In genomic region chr13:66171821-66172220, GRCh38 we compare ENCODE assay signal across 23 cellular contexts.
"Had no signal": no experiment of that assay in that cellular context is flagged by ENCODE, and none has a peak within 500 bp of the region (broad histone marks: within the 10 kb centered on the region; RNA-seq: fewer than 3 reads in every experiment).

No MANE protein-coding gene starts in this region.

- H3K27ac ChIP-seq: colonic mucosa, dorsolateral prefrontal cortex, hepatocyte, stomach, suprapubic skin, tibial nerve had no signal

- DNase-seq: activated T-cell treated with anti-CD3 and anti-CD28 coated beads, Interleukin-2, amount 50 U/mL, for 1 hour; colonic mucosa; dorsolateral prefrontal cortex; effector memory CD8-positive, alpha-beta T cell; glutamatergic neuron; immature natural killer cell; naive B cell; occipital lobe; posterior cingulate gyrus; small intestine; stimulated activated CD4-positive, alpha-beta T cell treated with anti-CD3 and anti-CD28 coated beads, Interleukin-2, amount 100 ng/mL, for 24 hours; stomach had no signal

- H3K79me2 ChIP-seq: hepatocyte had no signal

- H3K4me2 ChIP-seq: hepatocyte had no signal

- H3K27me3 Mint-ChIP-seq: effector memory CD8-positive, alpha-beta T cell; naive B cell; stimulated activated memory B cell treated with anti-CD40 and anti-IgM and Interleukin-4, amounts not matched to agents 10 μg/mL and 1 μg/mL and 100 μg/mL, for 72 hours had no signal

- H3K4me3 ChIP-seq: colonic mucosa, dorsolateral prefrontal cortex, hepatocyte, lung, stomach, suprapubic skin, tibial nerve had no signal

- H3K4me1 Mint-ChIP-seq: immature natural killer cell; naive B cell; stimulated activated memory B cell treated with anti-CD40 and anti-IgM and Interleukin-4, amounts not matched to agents 10 μg/mL and 1 μg/mL and 100 μg/mL, for 72 hours; WTC11 had no signal

- H3K4me3 Mint-ChIP-seq: effector memory CD8-positive, alpha-beta T cell; immature natural killer cell; naive B cell; neural crest cell; stimulated activated memory B cell treated with anti-CD40 and anti-IgM and Interleukin-4, amounts not matched to agents 10 μg/mL and 1 μg/mL and 100 μg/mL, for 72 hours; WTC11 had no signal

- H2AFZ ChIP-seq: hepatocyte had no signal

- H3K9me3 Mint-ChIP-seq: naive B cell; neural crest cell; stimulated activated memory B cell treated with anti-CD40 and anti-IgM and Interleukin-4, amounts not matched to agents 10 μg/mL and 1 μg/mL and 100 μg/mL, for 72 hours; WTC11 had no signal

- H3K27me3 ChIP-seq: colonic mucosa, dorsolateral prefrontal cortex, hepatocyte, stomach, suprapubic skin, tibial nerve had no signal

- H3K36me3 ChIP-seq: colonic mucosa, stomach, suprapubic skin, tibial nerve had no signal

- H3K9me3 ChIP-seq: colonic mucosa, stomach, suprapubic skin, tibial nerve had no signal

- H3K4me1 ChIP-seq: colonic mucosa, stomach, suprapubic skin, tibial nerve had no signal

- H3K27ac Mint-ChIP-seq: activated naive CD4-positive, alpha-beta T cell treated with anti-CD3 and anti-CD28 coated beads, Interleukin-2, amount 50 U/mL, for 72 hours; effector memory CD8-positive, alpha-beta T cell; immature natural killer cell; naive B cell; stimulated activated memory B cell treated with anti-CD40 and anti-IgM and Interleukin-4, amounts not matched to agents 10 μg/mL and 1 μg/mL and 100 μg/mL, for 72 hours; WTC11 had no signal

- ATAC-seq: activated naive CD4-positive, alpha-beta T cell treated with anti-CD3 and anti-CD28 coated beads, Interleukin-2, amount 50 U/mL, for 72 hours; effector memory CD8-positive, alpha-beta T cell; esophagus mucosa; left lobe of liver; sciatic nerve; stimulated activated memory B cell treated with anti-CD40 and anti-IgM and Interleukin-4, amounts not matched to agents 10 μg/mL and 1 μg/mL and 100 μg/mL, for 72 hours; WTC11 had no signal

- H3K36me3 Mint-ChIP-seq: activated naive CD4-positive, alpha-beta T cell treated with anti-CD3 and anti-CD28 coated beads, Interleukin-2, amount 50 U/mL, for 72 hours; naive B cell; stimulated activated memory B cell treated with anti-CD40 and anti-IgM and Interleukin-4, amounts not matched to agents 10 μg/mL and 1 μg/mL and 100 μg/mL, for 72 hours; WTC11 had no signal
